8 cellular contexts compared by ENCODE assay signal in the genomic region with DNA sequence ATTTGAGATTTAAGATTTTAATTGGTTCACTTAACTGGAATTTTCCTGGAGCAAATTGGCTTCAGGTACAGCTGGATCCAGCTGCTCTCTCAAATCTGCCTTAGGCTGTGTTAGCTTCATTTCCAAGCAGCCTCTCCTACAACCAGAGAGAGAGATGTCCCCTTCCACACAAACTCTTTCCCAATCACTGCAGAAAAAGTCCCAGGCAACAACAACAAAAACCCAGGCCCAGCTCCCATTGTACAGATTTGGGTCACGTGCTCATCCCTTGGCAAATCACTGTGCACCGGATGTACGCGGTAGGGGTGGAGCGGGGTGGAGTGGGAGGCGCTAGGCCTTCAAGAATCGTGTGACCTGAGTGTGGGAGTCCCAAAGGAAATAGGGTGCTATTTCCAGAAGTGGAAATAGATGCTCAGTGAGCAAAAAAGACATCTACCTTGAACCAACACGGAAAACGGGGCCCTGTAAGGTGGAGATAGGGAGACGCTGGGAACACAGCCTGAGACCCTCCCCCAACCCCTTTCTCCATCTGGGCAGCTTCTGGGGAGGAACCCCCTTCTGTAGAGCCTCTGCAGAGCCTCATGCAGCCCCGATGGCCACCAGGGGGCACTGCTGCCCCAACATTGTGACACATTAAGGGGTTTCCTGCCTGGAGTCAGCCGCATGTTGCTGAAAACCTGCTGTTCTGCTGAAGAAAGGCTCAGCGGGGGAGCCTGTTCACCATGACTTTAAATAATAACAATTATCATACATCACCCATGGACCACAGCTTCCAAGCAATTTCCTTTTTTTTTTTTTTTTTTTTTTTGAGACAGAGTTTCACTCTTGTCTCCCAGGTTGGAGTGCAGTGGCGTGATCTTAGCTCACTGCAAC. TPM values are rescaled to one million over a fixed set of nuclear protein-coding genes. Genes with fewer than 3 reads are reported as not detected.
DNase-seq lines count a peak whose midpoint lies in the region; ATAC-seq and TF ChIP-seq lines count a peak whose summit lies in the region.

No MANE protein-coding gene starts in this region.

- H3K27ac Mint-ChIP-seq in brain = peak overlapping the region in 2 of 5 experiments; percentile 36 to 51

- peaks cover 9% of the 10 kb centered on the region; the same call in 1 of the 2 replicates for H3K27me3 ChIP-seq in iPS-20b (ENCODE audit: insufficient read depth, low read length)

- DNase-seq in ELR (ENCODE audit: low read depth) (peak; percentile 81), NCI-H2196 (lab: John Stamatoyannopoulos, UW; ENCODE audit: unreplicated experiment) (peak; percentile 85)
- peak; percentile 87 to 93 (median 88) for DNase-seq in stimulated activated CD4-positive, alpha-beta T cell treated with anti-CD3 and anti-CD28 coated beads, Interleukin-12 subunit alpha, Interleukin-12 subunit beta, amount 100 ng/mL, for 48 hours (ENCODE audit: low read depth in 2 of 3, low spot score in 1 of 3)

- no peak overlapping the region for H3K4me3 Mint-ChIP-seq in brain

- no peak overlapping the region for H3K27ac ChIP-seq in VCaP
- H3K27ac ChIP-seq in iPS-20b (ENCODE audit: low read length) = peak overlapping the region; percentile 31

- peaks cover 14% of the 10 kb centered on the region; the same call in 1 of the 2 replicates for H3K4me1 ChIP-seq in iPS-20b (ENCODE audit: insufficient read depth, low read length)

- peak overlapping the region; percentile 48; the same call in 1 of the 2 replicates for H3K4me3 ChIP-seq in iPS-20b (ENCODE audit: low read length)

- TF ChIP-seq CTCF in VCaP (conservative IDR thresholded peaks at IDR 0.05) = peak; percentile 90
- peak; percentile 79 to 85 for TF ChIP-seq CTCF in brain (conservative IDR thresholded peaks at IDR 0.05)

- no peaks in the 10 kb centered on the region for H3K36me3 Mint-ChIP-seq in brain

- peak; percentile 72 for ATAC-seq in HG02642 (IDR thresholded peaks at IDR 0.05; ENCODE audit: poor library complexity, unreplicated experiment)
- ATAC-seq in HG03196 (IDR thresholded peaks at IDR 0.05; ENCODE audit: unreplicated experiment) = no peak

- peaks cover 24% of the 10 kb centered on the region for H3K4me1 Mint-ChIP-seq in brain

- peaks cover 3% of the 10 kb centered on the region; the same call in 1 of the 2 replicates for H3K9me3 ChIP-seq in iPS-20b (ENCODE audit: insufficient read depth, low read depth, low read length)

- H3K27me3 Mint-ChIP-seq in brain = peaks cover 7% of the 10 kb centered on the region

- peak overlapping the region; percentile 23; the same call in 1 of the 2 replicates for H3K9ac ChIP-seq in iPS-20b (ENCODE audit: low read depth, low read length)

- peaks cover 0 to 12% (median 0%) of the 10 kb centered on the region in 5 experiments for H3K9me3 Mint-ChIP-seq in brain

- H3K36me3 ChIP-seq in iPS-20b (ENCODE audit: insufficient read depth, low read depth, low read length) = no peaks in the 10 kb centered on the region

RNA-seq across cellular contexts. Expression of gene HPN, which starts 25.4 kb away (rescaled TPM):
- polyA plus RNA-seq in brain (ENCODE audit: insufficient read depth, low read depth, low replicate concordance) = 3.9 TPM

RNA-seq across cellular contexts. Expression of gene SCN1B, which starts 36.7 kb away (rescaled TPM):
- polyA plus RNA-seq in brain (ENCODE audit: insufficient read depth, low read depth, low replicate concordance) = 67.9 TPM

RNA-seq across cellular contexts. Expression of gene FXYD3, which starts 48.7 kb away (rescaled TPM):
- polyA plus RNA-seq in brain (ENCODE audit: insufficient read depth, low read depth, low replicate concordance) = 0.78 TPM
